In genomic region chr10:104304346-104304745, GRCh38 we compare ENCODE assay signal across 1 cellular context.
TF ChIP-seq lines count a peak whose summit lies in the region.

No MANE protein-coding gene starts in this region.

TF ChIP-seq in IMR-90, 13 proteins besides CTCF, POLR2A, EP300 and RAD21:
- TF ChIP-seq BHLHE40 (IDR thresholded peaks at IDR 0.05; ENCODE audit: low read depth, low read length), result no peak
- TF ChIP-seq MXI1 (IDR thresholded peaks at IDR 0.05; ENCODE audit: borderline replicate concordance, low read depth, low read length), result no peak
- TF ChIP-seq NFE2L2 (IDR thresholded peaks at IDR 0.05; ENCODE audit: low read depth, low read length), result no peak
- TF ChIP-seq MAFK (IDR thresholded peaks at IDR 0.05; ENCODE audit: low read depth, low read length), result no peak
- no peak for TF ChIP-seq FOS (IDR thresholded peaks at IDR 0.05; ENCODE audit: low read depth, low read length)
- no peak for TF ChIP-seq CHD1 (IDR thresholded peaks at IDR 0.05; ENCODE audit: low read depth, low read length)
- TF ChIP-seq, protein P1, sequence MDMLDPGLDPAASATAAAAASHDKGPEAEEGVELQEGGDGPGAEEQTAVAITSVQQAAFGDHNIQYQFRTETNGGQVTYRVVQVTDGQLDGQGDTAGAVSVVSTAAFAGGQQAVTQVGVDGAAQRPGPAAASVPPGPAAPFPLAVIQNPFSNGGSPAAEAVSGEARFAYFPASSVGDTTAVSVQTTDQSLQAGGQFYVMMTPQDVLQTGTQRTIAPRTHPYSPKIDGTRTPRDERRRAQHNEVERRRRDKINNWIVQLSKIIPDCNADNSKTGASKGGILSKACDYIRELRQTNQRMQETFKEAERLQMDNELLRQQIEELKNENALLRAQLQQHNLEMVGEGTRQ (IDR thresholded peaks at IDR 0.05; ENCODE audit: low read depth, low read length), result no peak
